11 cellular contexts compared by ENCODE assay signal in the genomic region with DNA sequence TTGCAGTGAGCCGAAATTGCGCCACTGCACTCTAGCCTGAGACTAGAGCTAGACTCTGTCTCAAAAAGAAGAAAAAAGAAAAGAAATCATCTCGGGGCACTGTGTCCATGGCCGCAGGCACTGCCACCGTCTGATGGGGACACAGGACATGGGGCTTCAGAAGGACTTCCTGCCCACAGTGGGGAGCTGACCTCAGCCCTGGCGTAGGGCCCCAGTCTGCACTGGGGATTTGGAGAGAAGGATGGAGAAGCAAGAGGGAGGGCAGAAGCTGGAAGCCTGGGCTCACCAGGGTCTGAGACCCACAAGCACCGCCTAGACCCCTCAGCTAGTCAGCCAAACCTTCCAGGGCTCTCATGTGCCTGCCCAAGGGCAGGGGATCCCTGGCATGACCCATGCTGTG. TPM values are rescaled to one million over a fixed set of nuclear protein-coding genes. Genes with fewer than 3 reads are reported as not detected.
"Had no signal": no experiment of that assay in that cellular context is flagged by ENCODE, and none has a peak within 500 bp of the region (broad histone marks: within the 10 kb centered on the region; RNA-seq: fewer than 3 reads in every experiment).

No MANE protein-coding gene starts in this region.

- H3K4me3 ChIP-seq: breast epithelium, K562, PC-9 had no signal

- H3K36me3 ChIP-seq: breast epithelium, WERI-Rb-1 had no signal

- H3K27me3 ChIP-seq: breast epithelium had no signal

- H3K9me3 Mint-ChIP-seq: activated CD8-positive, alpha-beta T cell treated with anti-CD3 and anti-CD28 coated beads for 36 hours; activated naive CD4-positive, alpha-beta T cell treated with anti-CD3 and anti-CD28 coated beads, Interleukin-2, amount 50 U/mL, for 24 hours; activated T-cell treated with anti-CD3 and anti-CD28 coated beads, Interleukin-2, amount 50 U/mL, for 72 hours; activated T-helper 2 cell treated with anti-CD3 and anti-CD28 coated beads, Interferon-gamma antibody, Interleukin-2, Interleukin-4, amounts not matched to agents 10 μg/mL and 5 μg/mL and 100 μg/mL, durations not matched to agents 14 hours and 24 hours and 36 hours; T-helper 2 cell treated with Interferon-gamma antibody and Interleukin-4, amounts not matched to agents 5 μg/mL and 100 μg/mL, for 36 hours had no signal

- H3K4me1 Mint-ChIP-seq: activated naive CD4-positive, alpha-beta T cell treated with anti-CD3 and anti-CD28 coated beads, Interleukin-2, amount 50 U/mL, for 24 hours had no signal

- H3K4me3 Mint-ChIP-seq: activated CD4-positive, alpha-beta T cell treated with anti-CD3 and anti-CD28 coated beads for 36 hours; activated CD8-positive, alpha-beta T cell treated with anti-CD3 and anti-CD28 coated beads for 36 hours; activated naive CD4-positive, alpha-beta T cell treated with anti-CD3 and anti-CD28 coated beads, Interleukin-2, amount 50 U/mL, for 24 hours; activated T-cell treated with anti-CD3 and anti-CD28 coated beads, Interleukin-2, amount 50 U/mL, for 72 hours; T-helper 2 cell treated with Interferon-gamma antibody and Interleukin-4, amounts not matched to agents 5 μg/mL and 100 μg/mL, for 36 hours had no signal

- H3K36me3 Mint-ChIP-seq: activated naive CD4-positive, alpha-beta T cell treated with anti-CD3 and anti-CD28 coated beads, Interleukin-2, amount 50 U/mL, for 24 hours had no signal

- H3K4me2 ChIP-seq: PC-9 had no signal

- H3K27ac Mint-ChIP-seq: activated CD4-positive, alpha-beta T cell treated with anti-CD3 and anti-CD28 coated beads for 36 hours; activated CD8-positive, alpha-beta T cell treated with anti-CD3 and anti-CD28 coated beads for 36 hours; activated naive CD4-positive, alpha-beta T cell treated with anti-CD3 and anti-CD28 coated beads, Interleukin-2, amount 50 U/mL, for 24 hours; activated T-cell treated with anti-CD3 and anti-CD28 coated beads, Interleukin-2, amount 50 U/mL, for 72 hours; activated T-helper 2 cell treated with anti-CD3 and anti-CD28 coated beads, Interferon-gamma antibody, Interleukin-2, Interleukin-4, amounts not matched to agents 10 μg/mL and 5 μg/mL and 100 μg/mL, durations not matched to agents 14 hours and 24 hours and 36 hours; T-helper 2 cell treated with Interferon-gamma antibody and Interleukin-4, amounts not matched to agents 5 μg/mL and 100 μg/mL, for 36 hours had no signal

- H3K9me3 ChIP-seq: breast epithelium had no signal

- H2AFZ ChIP-seq: PC-9 had no signal

- DNase-seq: SIG-M5 had no signal

- H3K27ac ChIP-seq: breast epithelium, PC-9, WERI-Rb-1 had no signal

- H3K27me3 Mint-ChIP-seq: activated CD4-positive, alpha-beta T cell treated with anti-CD3 and anti-CD28 coated beads for 36 hours; activated CD8-positive, alpha-beta T cell treated with anti-CD3 and anti-CD28 coated beads for 36 hours had no signal

RNA-seq across cellular contexts. Expression of a gene that starts 4.1 kb away (rescaled TPM):
- total RNA-seq: K562 had no signal
